25 cellular contexts compared by ENCODE assay signal in genomic region chr4:140906984-140907962, GRCh38.
"Had no signal": no experiment of that assay in that cellular context is flagged by ENCODE, and none has a peak within 500 bp of the region (broad histone marks: within the 10 kb centered on the region; RNA-seq: fewer than 3 reads in every experiment).

No MANE protein-coding gene starts in this region.

- H3K9me3 ChIP-seq: ascending aorta, body of pancreas, Peyer's patch, SJSA1 had no signal

- H3K27me3 ChIP-seq: ascending aorta, body of pancreas, Peyer's patch, SJSA1 had no signal

- H3K4me1 ChIP-seq: ascending aorta, body of pancreas, Peyer's patch, SJSA1 had no signal

- H3K4me3 ChIP-seq: ascending aorta, body of pancreas, Peyer's patch, SJSA1 had no signal

- H3K27ac ChIP-seq: ascending aorta, body of pancreas, KMS-11, Peyer's patch, RWPE1, SJSA1 had no signal

- DNase-seq: activated B cell treated with CpG ODN at 0.5 μM for 24 hours; activated CD4-positive, alpha-beta T cell treated with anti-CD3 and anti-CD28 coated beads for 1 hour; activated CD4-positive, alpha-beta T cell treated with anti-CD3 and anti-CD28 coated beads, Interleukin-2, amount 10 ng/mL, durations not matched to agents 24 days and 14 days; activated CD4-positive, alpha-beta T cell treated with anti-CD3 and anti-CD28 coated beads, Interleukin-2, amount 50 U/mL, for 48 hours; activated CD8-positive, alpha-beta memory T cell treated with anti-CD3 and anti-CD28 coated beads, Interleukin-2, amount 10 ng/mL, durations not matched to agents 7 days and 5 days; activated effector memory CD4-positive, alpha-beta T cell treated with Interleukin-2 at 50 U/mL for 16 hours; activated naive CD4-positive, alpha-beta T cell; activated T-cell treated with anti-CD3 and anti-CD28 coated beads, Interleukin-2, amount 50 U/mL, for 24 hours; amniotic stem cell; body of pancreas; NCI-H1092; NCI-H1417 treated with DMSO at 0.1 percent for 48 hours; NCI-H1694; NCI-H2029; NCI-H2107; NCI-H510A treated with DMSO at 0.1 percent for 48 hours; Peyer's patch; SHP77; T-cell; T-helper 2 cell; T1000 had no signal

- ATAC-seq: activated CD8-positive, alpha-beta memory T cell treated with anti-CD3 and anti-CD28 coated beads, Interleukin-2, amount 10 ng/mL, durations not matched to agents 7 days and 5 days; body of pancreas; T-cell had no signal

- H3K36me3 ChIP-seq: Peyer's patch, SJSA1 had no signal
